In genomic region chr16:14071576-14072271, GRCh38 we compare ENCODE assay signal across 1 cellular context.
TF ChIP-seq lines count a peak whose summit lies in the region.

No MANE protein-coding gene starts in this region.

TF ChIP-seq in HepG2, 621 proteins besides CTCF, POLR2A, EP300 and RAD21 (continued from another document and continues in another):
- TF ChIP-seq TRAFD1 (CRISPR knock-in tag; IDR thresholded peaks at IDR 0.05; ENCODE audit: borderline replicate concordance) = 0 out of 2 replicates have a peak, but pooled peaks have one; percentile 57
- no peak for TF ChIP-seq DDIT3 (CRISPR knock-in tag; IDR thresholded peaks at IDR 0.05)
- TF ChIP-seq GRHL1 (CRISPR knock-in tag; conservative IDR thresholded peaks at IDR 0.05) = no peak
- no peak for TF ChIP-seq E2F5 (CRISPR knock-in tag; conservative IDR thresholded peaks at IDR 0.05)
- no peak for TF ChIP-seq THYN1 (CRISPR knock-in tag; IDR thresholded peaks at IDR 0.05; ENCODE audit: borderline replicate concordance, low read depth)
- TF ChIP-seq RAD51 (IDR thresholded peaks at IDR 0.05; ENCODE audit: borderline replicate concordance) = no peak
- no peak for TF ChIP-seq KMT2A (CRISPR knock-in tag; IDR thresholded peaks at IDR 0.05)
- TF ChIP-seq ZNF18 (CRISPR knock-in tag; IDR thresholded peaks at IDR 0.05; ENCODE audit: insufficient replicate concordance) = no peak
- TF ChIP-seq GLI4 (CRISPR knock-in tag; IDR thresholded peaks at IDR 0.05; ENCODE audit: borderline replicate concordance) = no peak
- TF ChIP-seq NR0B2 (CRISPR knock-in tag; IDR thresholded peaks at IDR 0.05) = no peak
- TF ChIP-seq ZFP90 (CRISPR knock-in tag; IDR thresholded peaks at IDR 0.05; ENCODE audit: borderline replicate concordance) = no peak; the same call in 1 of the 2 replicates
- no peak for TF ChIP-seq ZNF205 (CRISPR knock-in tag; IDR thresholded peaks at IDR 0.05)
- TF ChIP-seq SNRNP70 (IDR thresholded peaks at IDR 0.05; ENCODE audit: low read depth, low read length) = no peak
- TF ChIP-seq PHF5A (CRISPR knock-in tag; IDR thresholded peaks at IDR 0.05; ENCODE audit: low read depth, unreplicated experiment) = no peak
- TF ChIP-seq SIX1 (CRISPR knock-in tag; IDR thresholded peaks at IDR 0.05; ENCODE audit: borderline replicate concordance) = no peak
- TF ChIP-seq ZNF720 (CRISPR knock-in tag; IDR thresholded peaks at IDR 0.05) = 0 out of 2 replicates have a peak, but pooled peaks have one; percentile 33
- TF ChIP-seq ZNF274 (CRISPR knock-in tag; IDR thresholded peaks at IDR 0.05) = no peak
- no peak for TF ChIP-seq TOE1 (CRISPR knock-in tag; IDR thresholded peaks at IDR 0.05)
- TF ChIP-seq JARID2 (CRISPR knock-in tag; IDR thresholded peaks at IDR 0.05; ENCODE audit: insufficient replicate concordance) = no peak
- no peak for TF ChIP-seq RBFOX2 (IDR thresholded peaks at IDR 0.05; ENCODE audit: low read depth, low read length)
- TF ChIP-seq ZNF503 (CRISPR knock-in tag; IDR thresholded peaks at IDR 0.05) = 0 out of 2 replicates have a peak, but pooled peaks have one; percentile 2
- no peak for TF ChIP-seq ZNF275 (CRISPR knock-in tag; IDR thresholded peaks at IDR 0.05; ENCODE audit: borderline replicate concordance)
- TF ChIP-seq TFDP2 (CRISPR knock-in tag; IDR thresholded peaks at IDR 0.05) = no peak
- no peak for TF ChIP-seq MXD1 (CRISPR knock-in tag; IDR thresholded peaks at IDR 0.05)
- TF ChIP-seq TSC22D2 (CRISPR knock-in tag; IDR thresholded peaks at IDR 0.05; ENCODE audit: borderline replicate concordance) = no peak
- TF ChIP-seq ZNF703 (CRISPR knock-in tag; IDR thresholded peaks at IDR 0.05; ENCODE audit: borderline replicate concordance) = no peak
- 0 out of 2 replicates have a peak, but pooled peaks have one; percentile 58 for TF ChIP-seq ZXDC (CRISPR knock-in tag; IDR thresholded peaks at IDR 0.05)
- TF ChIP-seq FOXJ3 (CRISPR knock-in tag; IDR thresholded peaks at IDR 0.05; ENCODE audit: borderline replicate concordance) = no peak
- no peak for TF ChIP-seq RORA (CRISPR knock-in tag; IDR thresholded peaks at IDR 0.05)
- TF ChIP-seq MAFF (IDR thresholded peaks at IDR 0.05; ENCODE audit: low read depth, low read length) = no peak
- TF ChIP-seq PREB (CRISPR knock-in tag; IDR thresholded peaks at IDR 0.05) = no peak
- TF ChIP-seq ATF7 (IDR thresholded peaks at IDR 0.05) = no peak
- TF ChIP-seq ATF7 (CRISPR knock-in tag; IDR thresholded peaks at IDR 0.05) = no peak
- 0 out of 2 replicates have a peak, but pooled peaks have one; percentile 31 for TF ChIP-seq ZNF234 (CRISPR knock-in tag; conservative IDR thresholded peaks at IDR 0.05)
- TF ChIP-seq AKNA (CRISPR knock-in tag; IDR thresholded peaks at IDR 0.05; ENCODE audit: borderline replicate concordance) = no peak
- no peak for TF ChIP-seq KLF11 (CRISPR knock-in tag; IDR thresholded peaks at IDR 0.05)
- TF ChIP-seq MATR3 (CRISPR knock-in tag; IDR thresholded peaks at IDR 0.05) = no peak
- TF ChIP-seq RBM39 (IDR thresholded peaks at IDR 0.05; ENCODE audit: low read depth, low read length, poor library complexity, severe bottlenecking) = peak; percentile 13
- no peak for TF ChIP-seq DMAP1 (CRISPR knock-in tag; IDR thresholded peaks at IDR 0.05)
